In genomic region chr3:156317457-156317856, GRCh38 we compare ENCODE assay signal across 12 cellular contexts.
DNase-seq lines count a peak whose midpoint lies in the region; ATAC-seq and TF ChIP-seq lines count a peak whose summit lies in the region.
"Had no signal": no experiment of that assay in that cellular context is flagged by ENCODE, and none has a peak within 500 bp of the region (broad histone marks: within the 10 kb centered on the region; RNA-seq: fewer than 3 reads in every experiment).

No MANE protein-coding gene starts in this region.

- POLR2A ChIA-PET in MCF 10A (lab: Yijun Ruan, JAX): interaction anchor here (1.5 kb wide), 1 partner anchor 13 kb away, joined by 5 read pairs; no protein-coding TSS in a partner anchor
- POLR2A ChIA-PET in activated CD4-positive, alpha-beta T cell treated with anti-CD3 and anti-CD28 coated beads, Interleukin-2, amount 10 ng/mL, durations not matched to agents 7 days and 5 days (lab: Charles Lee): no interaction called here

- TF ChIP-seq CTCF in MCF 10A (IDR thresholded peaks at IDR 0.05; ENCODE audit: unreplicated experiment) (no peak), breast epithelium (IDR thresholded peaks at IDR 0.05) (no peak), RWPE2 (IDR thresholded peaks at IDR 0.05; ENCODE audit: poor library complexity, severe bottlenecking) (no peak), fibroblast of mammary gland (conservative IDR thresholded peaks at IDR 0.05; ENCODE audit: control insufficient read depth, insufficient read depth, low read depth, low read length) (peak; percentile 7), type B pancreatic cell (conservative IDR thresholded peaks at IDR 0.05) (no peak)

- TF ChIP-seq POLR2A in breast epithelium (IDR thresholded peaks at IDR 0.05): no peak

- H3K4me1 Mint-ChIP-seq in MCF 10A (ENCODE audit: insufficient read depth, unreplicated experiment) (peaks cover 14% of the 10 kb centered on the region), type B pancreatic cell (ENCODE audit: unreplicated experiment) (no peaks in the 10 kb centered on the region)
- H3K4me1 Mint-ChIP-seq in activated CD4-positive, alpha-beta T cell treated with anti-CD3 and anti-CD28 coated beads, Interleukin-2, amount 10 ng/mL, durations not matched to agents 7 days and 5 days: no peaks in the 10 kb centered on the region
- H3K4me1 Mint-ChIP-seq: central memory CD8-positive, alpha-beta T cell had no signal

- CTCF ChIA-PET in MCF 10A (lab: Yijun Ruan, JAX): interaction anchor here (1.4 kb wide), 1 partner anchor 168 kb away, joined by 5 read pairs; no protein-coding TSS in a partner anchor
- CTCF ChIA-PET in activated CD4-positive, alpha-beta T cell treated with anti-CD3 and anti-CD28 coated beads, Interleukin-2, amount 10 ng/mL, durations not matched to agents 7 days and 5 days (lab: Charles Lee): no interaction called here

- no peaks in the 10 kb centered on the region for H3K36me3 Mint-ChIP-seq in MCF 10A (ENCODE audit: insufficient read depth, unreplicated experiment)
- no peaks in the 10 kb centered on the region for H3K36me3 Mint-ChIP-seq in type B pancreatic cell
- H3K36me3 Mint-ChIP-seq in activated CD4-positive, alpha-beta T cell treated with anti-CD3 and anti-CD28 coated beads, Interleukin-2, amount 10 ng/mL, durations not matched to agents 7 days and 5 days (ENCODE audit: low read depth): no peaks in the 10 kb centered on the region

- H3K9me3 ChIP-seq in breast epithelium (no peaks in the 10 kb centered on the region), RWPE2 (ENCODE audit: severe bottlenecking) (no peaks in the 10 kb centered on the region)
- H3K9me3 ChIP-seq: heart left ventricle had no signal

- no peaks in the 10 kb centered on the region for H3K27me3 ChIP-seq in breast epithelium
- H3K27me3 ChIP-seq in RWPE2 (ENCODE audit: insufficient read depth, poor library complexity, severe bottlenecking): no peaks in the 10 kb centered on the region
- H3K27me3 ChIP-seq: heart left ventricle had no signal

- H3K36me3 ChIP-seq in breast epithelium (no peaks in the 10 kb centered on the region), RWPE2 (ENCODE audit: low read depth) (no peaks in the 10 kb centered on the region)
- H3K36me3 ChIP-seq: heart left ventricle had no signal

- H3K4me3 ChIP-seq in breast epithelium: no peak overlapping the region
- H3K4me3 ChIP-seq in RWPE2 (ENCODE audit: severe bottlenecking): no peak overlapping the region
- no peak overlapping the region for H3K4me3 ChIP-seq in fibroblast of mammary gland (ENCODE audit: control insufficient read depth, low read depth, low read length)
- H3K4me3 ChIP-seq: heart left ventricle had no signal

- no TSS peak for BruUV-seq in MCF 10A (replicated peaks; lab: Mats Ljungman, UMichigan)

- no peak overlapping the region for H3K4me3 Mint-ChIP-seq in MCF 10A (ENCODE audit: unreplicated experiment)
- no peak overlapping the region for H3K4me3 Mint-ChIP-seq in type B pancreatic cell
- H3K4me3 Mint-ChIP-seq in activated CD4-positive, alpha-beta T cell treated with anti-CD3 and anti-CD28 coated beads, Interleukin-2, amount 10 ng/mL, durations not matched to agents 7 days and 5 days: no peak overlapping the region
- H3K4me3 Mint-ChIP-seq: activated T-cell treated with anti-CD3 and anti-CD28 coated beads, Interleukin-2, amount 50 U/mL, for 72 hours; central memory CD8-positive, alpha-beta T cell had no signal

- H3K9me3 Mint-ChIP-seq in MCF 10A (ENCODE audit: unreplicated experiment) (no peaks in the 10 kb centered on the region), type B pancreatic cell (no peaks in the 10 kb centered on the region)
- H3K9me3 Mint-ChIP-seq in activated CD4-positive, alpha-beta T cell treated with anti-CD3 and anti-CD28 coated beads, Interleukin-2, amount 10 ng/mL, durations not matched to agents 7 days and 5 days: no peaks in the 10 kb centered on the region
- H3K9me3 Mint-ChIP-seq: activated T-cell treated with anti-CD3 and anti-CD28 coated beads, Interleukin-2, amount 50 U/mL, for 72 hours; central memory CD8-positive, alpha-beta T cell had no signal

- H3K4me1 ChIP-seq in breast epithelium: no peaks in the 10 kb centered on the region
- H3K4me1 ChIP-seq in RWPE2 (ENCODE audit: insufficient read depth, poor library complexity, severe bottlenecking): peaks cover 18% of the 10 kb centered on the region

- peak; percentile 73 for ATAC-seq in RWPE2 (ENCODE audit: low read depth)
- no peak for ATAC-seq in Right ventricle myocardium superior (ENCODE audit: poor library complexity)
- no peak for ATAC-seq in GM19324 (IDR thresholded peaks at IDR 0.05; ENCODE audit: low FRiP score, unreplicated experiment)
- ATAC-seq: activated T-cell treated with anti-CD3 and anti-CD28 coated beads, Interleukin-2, amount 50 U/mL, for 72 hours; heart left ventricle had no signal

- no peak overlapping the region for H3K27ac ChIP-seq in breast epithelium
- H3K27ac ChIP-seq in RWPE2 (ENCODE audit: poor library complexity, severe bottlenecking): peak overlapping the region; percentile 71
- H3K27ac ChIP-seq: heart left ventricle had no signal

- intact Hi-C loops in MCF 10A (cut with micrococcal nuclease): no loop called here
- intact Hi-C loops in breast epithelium (cut with DNase I; ENCODE audit: low total_unique reads): no loop called here
- intact Hi-C loops in Right ventricle myocardium superior (cut with DNase I): no loop called here

- H3K27me3 Mint-ChIP-seq in MCF 10A (ENCODE audit: insufficient read depth, unreplicated experiment): no peaks in the 10 kb centered on the region
- H3K27me3 Mint-ChIP-seq in type B pancreatic cell: no peaks in the 10 kb centered on the region
- H3K27me3 Mint-ChIP-seq in activated CD4-positive, alpha-beta T cell treated with anti-CD3 and anti-CD28 coated beads, Interleukin-2, amount 10 ng/mL, durations not matched to agents 7 days and 5 days: peaks cover 12% of the 10 kb centered on the region

- peak; percentile 70 for DNase-seq in MCF 10A (ENCODE audit: unreplicated experiment)
- no peak for DNase-seq in breast epithelium (ENCODE audit: low spot score in 2 of 2)
- no peak for DNase-seq in RWPE2 (ENCODE audit: low spot score)
- peak; percentile 80 for DNase-seq in fibroblast of mammary gland (ENCODE audit: low read depth)
- no peak for DNase-seq in Right ventricle myocardium superior
- no peak for DNase-seq in type B pancreatic cell (ENCODE audit: extremely low spot score, unreplicated experiment)
- no peak for DNase-seq in activated CD4-positive, alpha-beta T cell treated with anti-CD3 and anti-CD28 coated beads, Interleukin-2, amount 10 ng/mL, durations not matched to agents 7 days and 5 days
- DNase-seq: activated T-cell treated with anti-CD3 and anti-CD28 coated beads, Interleukin-2, amount 50 U/mL, for 72 hours; heart left ventricle; stimulated activated CD8-positive, alpha-beta memory T cell treated with anti-CD3 and anti-CD28 coated beads, Interleukin-4, amount 100 ng/mL, for 48 hours had no signal

- H3K27ac Mint-ChIP-seq in MCF 10A (ENCODE audit: low read depth, unreplicated experiment) (no peak overlapping the region), type B pancreatic cell (no peak overlapping the region)
- no peak overlapping the region for H3K27ac Mint-ChIP-seq in activated CD4-positive, alpha-beta T cell treated with anti-CD3 and anti-CD28 coated beads, Interleukin-2, amount 10 ng/mL, durations not matched to agents 7 days and 5 days
- H3K27ac Mint-ChIP-seq: activated T-cell treated with anti-CD3 and anti-CD28 coated beads, Interleukin-2, amount 50 U/mL, for 72 hours had no signal

Comparison
In these comparisons a context has a peak if more than half of its experiments do, and no peak if none do; other contexts are left out.
1. DNase-seq: peak in MCF 10A (single experiment) and fibroblast of mammary gland (single experiment); none in breast epithelium (0 of 2), RWPE2 (single experiment), Right ventricle myocardium superior (single experiment), type B pancreatic cell (single experiment) and activated CD4-positive, alpha-beta T cell treated with anti-CD3 and anti-CD28 coated beads, Interleukin-2, amount 10 ng/mL, durations not matched to agents 7 days and 5 days (single experiment).